9 cellular contexts compared by ENCODE assay signal in the genomic region with DNA sequence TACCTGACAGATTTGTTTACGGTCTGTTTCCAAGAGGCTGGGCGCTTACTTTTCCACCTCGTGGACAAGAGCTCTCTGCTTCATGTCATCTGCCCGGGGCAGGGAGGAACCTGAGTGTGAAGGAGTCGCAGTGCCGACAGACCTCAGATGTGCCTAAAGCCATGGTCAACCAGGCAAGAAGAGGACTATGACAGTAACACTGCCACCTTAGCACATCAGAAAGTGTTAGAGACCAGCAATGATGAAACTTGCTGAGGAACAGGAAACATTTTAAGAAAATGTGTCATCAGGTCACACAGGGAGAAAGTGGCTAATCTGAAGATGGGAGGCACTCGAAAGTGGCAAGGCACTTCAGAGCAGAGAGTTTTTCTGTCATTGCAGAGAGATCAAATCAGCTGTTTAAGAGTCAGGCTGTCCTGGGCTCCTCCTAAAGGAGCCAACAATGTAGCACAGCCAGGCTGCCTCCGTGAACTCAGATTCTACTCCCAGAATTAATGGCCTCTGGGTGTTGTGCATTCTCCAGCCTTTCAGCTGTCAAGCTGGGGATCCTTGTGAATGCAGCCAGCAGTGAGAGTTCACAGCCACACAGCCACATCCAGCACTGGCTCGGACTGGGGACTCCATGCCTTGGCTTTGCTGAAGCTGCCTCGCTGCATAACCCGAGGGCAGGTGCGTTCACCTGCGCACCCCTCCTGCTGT.
A peak's percentile ranks its signal among the peaks of the same experiment; 100 is the strongest.
DNase-seq lines count a peak whose midpoint lies in the region; ATAC-seq and TF ChIP-seq lines count a peak whose summit lies in the region.
"Had no signal": no experiment of that assay in that cellular context is flagged by ENCODE, and none has a peak within 500 bp of the region (broad histone marks: within the 10 kb centered on the region; RNA-seq: fewer than 3 reads in every experiment).

No MANE protein-coding gene starts in this region.

- no peaks in the 10 kb centered on the region for H3K27me3 Mint-ChIP-seq in T-helper 2 cell treated with Interferon-gamma antibody and Interleukin-4, amounts not matched to agents 5 μg/mL and 100 μg/mL, for 36 hours (ENCODE audit: low read depth)
- no peaks in the 10 kb centered on the region for H3K27me3 Mint-ChIP-seq in H9 (ENCODE audit: low read depth)

- no peak overlapping the region for H2BK5ac ChIP-seq in H9 (ENCODE audit: insufficient read length, low read length)

- TF ChIP-seq CTCF in H9 (conservative IDR thresholded peaks at IDR 0.05), result no peak

- H4K91ac ChIP-seq in H9 (ENCODE audit: insufficient read length, low read depth, low read length), result no peak overlapping the region

- H3K4me1 ChIP-seq in H9 (ENCODE audit: insufficient read depth, low read length), result peaks cover 2% of the 10 kb centered on the region; the same call in 1 of the 2 replicates

- no peak overlapping the region for H3K4me3 Mint-ChIP-seq in T-helper 2 cell treated with Interferon-gamma antibody and Interleukin-4, amounts not matched to agents 5 μg/mL and 100 μg/mL, for 36 hours
- H3K4me3 Mint-ChIP-seq in H9, result no peak overlapping the region

- H3K56ac ChIP-seq in H9 (ENCODE audit: insufficient read length, low read depth, low read length), result no peak overlapping the region

- H3K23me2 ChIP-seq in H9 (ENCODE audit: insufficient read length, low read depth, low read length, poor library complexity, severe bottlenecking), result no peaks in the 10 kb centered on the region

- H3K18ac ChIP-seq in H9 (ENCODE audit: insufficient read length, low read depth, low read length), result no peak overlapping the region

- H3K79me1 ChIP-seq in H9 (ENCODE audit: insufficient read depth, low read depth, low read length, poor library complexity, severe bottlenecking), result no peaks in the 10 kb centered on the region

- peaks cover 38% of the 10 kb centered on the region for H3K4me1 Mint-ChIP-seq in T-helper 2 cell treated with Interferon-gamma antibody and Interleukin-4, amounts not matched to agents 5 μg/mL and 100 μg/mL, for 36 hours (ENCODE audit: low read depth)
- H3K4me1 Mint-ChIP-seq in H9, result peaks cover 19 to 23% of the 10 kb centered on the region in 2 experiments

- no peaks in the 10 kb centered on the region for H3K9me3 ChIP-seq in H9 (ENCODE audit: control insufficient read depth, low read depth, low read length)

- WGBS in H9 (ENCODE audit: extremely low coverage, insufficient read length, low lambda C conversion rate), result no CpG with 5 or more reads among the region's 13 CpGs

- peaks cover 36% of the 10 kb centered on the region for H3K36me3 Mint-ChIP-seq in T-helper 2 cell treated with Interferon-gamma antibody and Interleukin-4, amounts not matched to agents 5 μg/mL and 100 μg/mL, for 36 hours (ENCODE audit: low read depth)
- H3K36me3 Mint-ChIP-seq in H9 (ENCODE audit: insufficient read depth in 1 of 3, low read depth in 3 of 3), result peaks cover 0 to 11% (median 6%) of the 10 kb centered on the region in 3 experiments; a peak in 6 of 7 replicates

- no peak overlapping the region for H2AFZ ChIP-seq in H9 (ENCODE audit: low read length)

- no peak overlapping the region for H4K8ac ChIP-seq in H9 (replicated peaks; ENCODE audit: insufficient read length, low read depth, low read length)

- no peak overlapping the region for H3K4me2 ChIP-seq in H9 (ENCODE audit: insufficient read depth, insufficient read length, low read length)

- no peak overlapping the region for H3K9ac ChIP-seq in H9 (ENCODE audit: extremely low read depth, insufficient read length, low read length)

- H2BK15ac ChIP-seq in H9 (ENCODE audit: low read depth, low read length), result no peak overlapping the region

- no peaks in the 10 kb centered on the region for H3K9me3 Mint-ChIP-seq in T-helper 2 cell treated with Interferon-gamma antibody and Interleukin-4, amounts not matched to agents 5 μg/mL and 100 μg/mL, for 36 hours
- H3K9me3 Mint-ChIP-seq in H9, result no peaks in the 10 kb centered on the region

- peak overlapping the region; percentile 84 for H3K27ac Mint-ChIP-seq in T-helper 2 cell treated with Interferon-gamma antibody and Interleukin-4, amounts not matched to agents 5 μg/mL and 100 μg/mL, for 36 hours
- peak overlapping the region in 1 of 3 experiments; percentile 68; a peak in 1 of 7 replicates for H3K27ac Mint-ChIP-seq in H9

- H2BK120ac ChIP-seq in H9 (ENCODE audit: low read depth, low read length, poor library complexity, severe bottlenecking), result no peak overlapping the region

- H3K14ac ChIP-seq in H9 (ENCODE audit: insufficient read depth, low read length), result no peak overlapping the region

- H3K23ac ChIP-seq in H9 (ENCODE audit: insufficient read length, low read depth, low read length), result no peak overlapping the region

- no peak overlapping the region for H2BK12ac ChIP-seq in H9 (ENCODE audit: insufficient read length, low read depth, low read length)

- no peaks in the 10 kb centered on the region for H3K79me2 ChIP-seq in H9 (ENCODE audit: insufficient read depth, low read length)

- no peak overlapping the region for H3K27ac ChIP-seq in H9 (ENCODE audit: insufficient read length, low read depth, low read length)

- no peak overlapping the region for H4K5ac ChIP-seq in H9 (ENCODE audit: insufficient read length, low read depth, low read length)

- H2AK5ac ChIP-seq in H9 (ENCODE audit: insufficient read length, low read length), result no peak overlapping the region

- H4K20me1 ChIP-seq in H9 (ENCODE audit: control insufficient read depth, insufficient read depth, insufficient read length), result no peaks in the 10 kb centered on the region

- peak; percentile 58 for ATAC-seq in GM21447 (IDR thresholded peaks at IDR 0.05; ENCODE audit: unreplicated experiment)
- no peak for ATAC-seq in HG03280 (IDR thresholded peaks at IDR 0.05; ENCODE audit: unreplicated experiment)

- H3K4ac ChIP-seq in H9 (ENCODE audit: low read depth, low read length), result no peak overlapping the region

- H3T11ph ChIP-seq in H9 (ENCODE audit: low read length), result no peak overlapping the region

- no peaks in the 10 kb centered on the region for H3K27me3 ChIP-seq in H9 (ENCODE audit: insufficient read depth, low read length)

- DNase-seq in DMS79 (lab: John Stamatoyannopoulos, UW) (peak; percentile 86), myocyte (ENCODE audit: low read depth) (peak; percentile 92), H9 (no peak), NCI-H446 treated with DMSO at 0.1 percent for 48 hours (lab: John Stamatoyannopoulos, UW) (no peak)
- peak; percentile 52 for DNase-seq in T-helper 2 cell treated with Interferon-gamma antibody and Interleukin-4, amounts not matched to agents 5 μg/mL and 100 μg/mL, for 36 hours (ENCODE audit: low spot score)
- no peak for DNase-seq in activated CD4-positive, CD25-positive, alpha-beta regulatory T cell (lab: John Stamatoyannopoulos, UW)
- DNase-seq: NCI-H446 had no signal

- H2BK20ac ChIP-seq in H9 (ENCODE audit: low read depth, low read length, poor library complexity, severe bottlenecking), result no peak overlapping the region

Comparison
In these comparisons a context has a peak if more than half of its experiments do, and no peak if none do; other contexts are left out.
1. DNase-seq: peak in DMS79 (single experiment), T-helper 2 cell treated with Interferon-gamma antibody and Interleukin-4, amounts not matched to agents 5 μg/mL and 100 μg/mL, for 36 hours (single experiment) and myocyte (single experiment); none in H9 (single experiment), NCI-H446 treated with DMSO at 0.1 percent for 48 hours (single experiment) and activated CD4-positive, CD25-positive, alpha-beta regulatory T cell (0 of 4).